In the genomic region with DNA sequence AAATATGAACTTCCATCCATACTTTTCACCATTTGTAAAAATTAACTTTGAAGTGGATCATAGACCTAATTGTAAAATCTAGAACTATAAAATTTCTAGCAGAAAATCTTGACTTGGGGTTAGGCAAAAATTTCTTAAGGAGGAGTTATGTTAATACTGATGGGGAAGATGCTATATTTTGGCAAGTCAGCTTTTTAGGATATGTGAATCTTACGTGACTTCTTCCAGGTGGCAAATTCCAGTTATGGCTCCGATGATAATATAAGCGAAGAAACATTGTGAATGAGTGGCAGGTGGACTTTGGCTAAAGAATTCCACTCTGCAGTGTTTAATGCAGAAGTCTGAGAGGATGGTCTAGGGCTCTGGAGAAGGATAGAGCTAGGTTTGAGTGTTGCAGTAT, we compare ENCODE assay signal across 10 cellular contexts. TPM values are rescaled to one million over a fixed set of nuclear protein-coding genes. Genes with fewer than 3 reads are reported as not detected.
DNase-seq lines count a peak whose midpoint lies in the region; ATAC-seq and TF ChIP-seq lines count a peak whose summit lies in the region.
"Had no signal": no experiment of that assay in that cellular context is flagged by ENCODE, and none has a peak within 500 bp of the region (broad histone marks: within the 10 kb centered on the region; RNA-seq: fewer than 3 reads in every experiment).

No MANE protein-coding gene starts in this region.

- peaks cover 46% of the 10 kb centered on the region for H3K79me2 ChIP-seq in DND-41 (ENCODE audit: insufficient read depth, low read length)

- H3K9ac ChIP-seq in DND-41 (ENCODE audit: low read depth, low read length) = peak overlapping the region; percentile 88

- DNase-seq in DND-41 = no peak
- DNase-seq in activated naive CD8-positive, alpha-beta T cell treated with anti-CD3 and anti-CD28 coated beads, Interleukin-2, amount 50 U/mL, for 24 hours = no peak
- DNase-seq in NCI-H1105 treated with DMSO at 0.1 percent for 48 hours (lab: John Stamatoyannopoulos, UW) = no peak
- DNase-seq in NK-92 treated with Interleukin-12 subunit alpha and Interleukin-12 subunit beta, amount 100 ng/mL, for 24 hours (lab: John Stamatoyannopoulos, UW) = no peak
- DNase-seq: NCI-H1417 treated with DMSO at 0.1 percent for 48 hours, retina had no signal

- peaks cover 6% of the 10 kb centered on the region for H3K27me3 ChIP-seq in DND-41 (ENCODE audit: insufficient read depth, low read length, poor library complexity)

- ATAC-seq in DND-41 (ENCODE audit: insufficient read depth, low read depth) (no peak), HG03095 (IDR thresholded peaks at IDR 0.05; ENCODE audit: unreplicated experiment) (no peak), GM19467 (IDR thresholded peaks at IDR 0.05; ENCODE audit: unreplicated experiment) (no peak)
- no peak for ATAC-seq in activated naive CD8-positive, alpha-beta T cell treated with anti-CD3 and anti-CD28 coated beads, Interleukin-2, amount 50 U/mL, for 24 hours

- H3K4me1 ChIP-seq in DND-41 (ENCODE audit: insufficient read depth, low read length) = peaks cover 36% of the 10 kb centered on the region

- H3K9me3 ChIP-seq in DND-41 (ENCODE audit: insufficient read depth, low read length, severe bottlenecking) = no peaks in the 10 kb centered on the region

- H3K27ac ChIP-seq in DND-41 (ENCODE audit: low read length) = no peak overlapping the region

- no peaks in the 10 kb centered on the region; the same call in 1 of the 2 replicates for H4K20me1 ChIP-seq in DND-41 (ENCODE audit: insufficient read depth, low read length)

- peak overlapping the region in 1 of 2 experiments; percentile 90; a peak in 2 of 4 replicates for H3K4me3 ChIP-seq in DND-41 (ENCODE audit: low read depth in 1 of 2, low read length in 2 of 2)

- H3K9me3 Mint-ChIP-seq in IgD-negative memory B cell = peaks cover 0 to 2% (median 2%) of the 10 kb centered on the region in 3 donors
- H3K9me3 Mint-ChIP-seq in activated naive CD8-positive, alpha-beta T cell treated with anti-CD3 and anti-CD28 coated beads, Interleukin-2, amount 50 U/mL, for 24 hours = no peaks in the 10 kb centered on the region
- H3K9me3 Mint-ChIP-seq in nephron = peaks cover 23% of the 10 kb centered on the region

- H3K4me1 Mint-ChIP-seq in IgD-negative memory B cell = peaks cover 4 to 23% (median 6%) of the 10 kb centered on the region in 3 donors
- peaks cover 30% of the 10 kb centered on the region for H3K4me1 Mint-ChIP-seq in activated naive CD8-positive, alpha-beta T cell treated with anti-CD3 and anti-CD28 coated beads, Interleukin-2, amount 50 U/mL, for 24 hours
- no peaks in the 10 kb centered on the region for H3K4me1 Mint-ChIP-seq in nephron

- H3K4me3 Mint-ChIP-seq in IgD-negative memory B cell (peak overlapping the region; percentile 66 to 92 (median 84)), nephron (peak overlapping the region; percentile 73 to 86 (median 84))
- H3K4me3 Mint-ChIP-seq in activated naive CD8-positive, alpha-beta T cell treated with anti-CD3 and anti-CD28 coated beads, Interleukin-2, amount 50 U/mL, for 24 hours = peak overlapping the region; percentile 81

- H3K27ac Mint-ChIP-seq in IgD-negative memory B cell (no peak overlapping the region), nephron (no peak overlapping the region)
- H3K27ac Mint-ChIP-seq in activated naive CD8-positive, alpha-beta T cell treated with anti-CD3 and anti-CD28 coated beads, Interleukin-2, amount 50 U/mL, for 24 hours = peak overlapping the region; percentile 75

- TF ChIP-seq CTCF in DND-41 (IDR thresholded peaks at IDR 0.05; ENCODE audit: borderline replicate concordance, extremely low read depth, low read length, poor library complexity, severe bottlenecking) = no peak
- no peak for TF ChIP-seq CTCF in nephron (IDR thresholded peaks at IDR 0.05; ENCODE audit: unreplicated experiment in 3 of 3)

- H3K36me3 ChIP-seq in DND-41 (ENCODE audit: insufficient read depth, low read length) = peaks cover 3% of the 10 kb centered on the region; the same call in 1 of the 2 replicates

- H3K36me3 Mint-ChIP-seq in IgD-negative memory B cell = no peaks in the 10 kb centered on the region
- H3K36me3 Mint-ChIP-seq in activated naive CD8-positive, alpha-beta T cell treated with anti-CD3 and anti-CD28 coated beads, Interleukin-2, amount 50 U/mL, for 24 hours (ENCODE audit: low read depth) = peaks cover 26% of the 10 kb centered on the region
- H3K36me3 Mint-ChIP-seq in nephron (ENCODE audit: low read depth) = peaks cover 16% of the 10 kb centered on the region

- H3K27me3 Mint-ChIP-seq in IgD-negative memory B cell (no peaks in the 10 kb centered on the region), nephron (ENCODE audit: low read depth) (peaks cover 13% of the 10 kb centered on the region)
- no peaks in the 10 kb centered on the region for H3K27me3 Mint-ChIP-seq in activated naive CD8-positive, alpha-beta T cell treated with anti-CD3 and anti-CD28 coated beads, Interleukin-2, amount 50 U/mL, for 24 hours

- H2AFZ ChIP-seq in DND-41 (ENCODE audit: low read depth, low read length) = no peak overlapping the region

- peak overlapping the region; percentile 91 for H3K4me2 ChIP-seq in DND-41 (ENCODE audit: insufficient read depth, low read length)

RNA-seq across cellular contexts. Expression of a gene that starts 1.5 kb away (rescaled TPM):
- 36.9 TPM for polyA plus RNA-seq in IgD-negative memory B cell
